10 cellular contexts compared by ENCODE assay signal in the genomic region with DNA sequence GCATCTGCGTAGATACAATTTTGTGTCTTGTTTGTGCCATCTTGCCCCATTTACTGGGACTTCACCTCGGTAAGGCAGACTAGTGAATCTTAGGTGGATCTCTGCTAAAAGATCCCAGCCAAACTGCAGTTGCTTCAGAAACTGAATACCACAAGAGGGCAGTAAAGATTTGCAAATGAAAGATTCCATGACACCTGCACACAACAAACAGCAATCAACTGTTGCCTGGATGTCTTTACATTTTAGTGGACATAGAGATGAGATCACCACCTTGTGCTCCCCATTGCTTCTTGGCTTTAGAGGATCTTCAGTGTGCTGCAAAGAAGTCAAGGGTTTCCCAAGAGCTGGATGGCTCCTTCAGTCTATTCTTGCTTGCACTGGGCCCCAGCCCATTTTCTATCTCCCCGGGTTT.
DNase-seq lines count a peak whose midpoint lies in the region; ATAC-seq and TF ChIP-seq lines count a peak whose summit lies in the region.
"Had no signal": no experiment of that assay in that cellular context is flagged by ENCODE, and none has a peak within 500 bp of the region (broad histone marks: within the 10 kb centered on the region; RNA-seq: fewer than 3 reads in every experiment).

No MANE protein-coding gene starts in this region.

- H3K4me1 ChIP-seq in OCI-LY1 (ENCODE audit: insufficient read depth, low read length, severe bottlenecking) (peaks cover 69% of the 10 kb centered on the region), tibial artery (no peaks in the 10 kb centered on the region)

- no peak for DNase-seq in activated naive CD4-positive, alpha-beta T cell treated with anti-CD3 and anti-CD28 coated beads, Interleukin-2, amount 50 U/mL, for 72 hours (ENCODE audit: low spot score in 2 of 2)
- DNase-seq in activated naive CD4-positive, alpha-beta T cell treated with Interleukin-2 at 50 U/mL for 16 hours, result no peak
- DNase-seq in KG1 (lab: John Stamatoyannopoulos, UW), result peak; percentile 41
- peak; percentile 75 to 76 for DNase-seq in cardiac fibroblast (ENCODE audit: low read depth in 2 of 2)
- peak; percentile 77 for DNase-seq in kidney tubule cell (ENCODE audit: low spot score)
- DNase-seq in tibial artery, result no peak

- H3K9me2 ChIP-seq in OCI-LY1 (ENCODE audit: low read depth, low read length), result no peaks in the 10 kb centered on the region

- no peak overlapping the region; the same call in 1 of the 2 replicates for H3K4me2 ChIP-seq in OCI-LY1 (ENCODE audit: low read length)

- no peaks in the 10 kb centered on the region for H3K79me2 ChIP-seq in OCI-LY1 (ENCODE audit: insufficient read depth, low read length)

- intact Hi-C loops in tibial artery (cut with DNase I; ENCODE audit: low total_unique reads), result loop anchor here (5.0 kb wide), 1 partner anchor 192 kb away; no protein-coding TSS in a partner anchor

- no peak overlapping the region; the same call in 1 of the 2 replicates for H3K9ac ChIP-seq in OCI-LY1 (ENCODE audit: low read length)

- peak overlapping the region; percentile 30 to 74 for H3K27ac Mint-ChIP-seq in activated naive CD4-positive, alpha-beta T cell treated with anti-CD3 and anti-CD28 coated beads, Interleukin-2, amount 50 U/mL, for 72 hours
- H3K27ac Mint-ChIP-seq: stimulated activated naive CD8-positive, alpha-beta T cell treated with anti-CD3 and anti-CD28 coated beads, Interleukin-15, Interleukin-2, amounts not matched to agents 100 ng/mL and 50 ng/mL, for 24 hours had no signal

- no peak overlapping the region for H2AFZ ChIP-seq in OCI-LY1 (ENCODE audit: low read length)

- H3K9me3 ChIP-seq in OCI-LY1 (ENCODE audit: low read length), result no peaks in the 10 kb centered on the region
- H3K9me3 ChIP-seq in tibial artery, result no peaks in the 10 kb centered on the region

- H3K27ac ChIP-seq in OCI-LY1 (ENCODE audit: low read depth, low read length, poor library complexity, severe bottlenecking) (peak overlapping the region; percentile 94), tibial artery (no peak overlapping the region)

- H3K27me3 ChIP-seq in OCI-LY1 (ENCODE audit: insufficient read depth, low read length), result no peaks in the 10 kb centered on the region
- H3K27me3 ChIP-seq in tibial artery, result no peaks in the 10 kb centered on the region

- peaks cover 0 to 13% of the 10 kb centered on the region in 2 donors for H3K36me3 Mint-ChIP-seq in activated naive CD4-positive, alpha-beta T cell treated with anti-CD3 and anti-CD28 coated beads, Interleukin-2, amount 50 U/mL, for 72 hours

- ATAC-seq in activated naive CD4-positive, alpha-beta T cell treated with anti-CD3 and anti-CD28 coated beads, Interleukin-2, amount 50 U/mL, for 72 hours, result peak; percentile 19 to 39
- ATAC-seq in GM21528 (IDR thresholded peaks at IDR 0.05; ENCODE audit: low FRiP score, unreplicated experiment), result no peak

- H3K36me3 ChIP-seq in OCI-LY1 (ENCODE audit: insufficient read depth, low read length) (no peaks in the 10 kb centered on the region), tibial artery (no peaks in the 10 kb centered on the region)

- peak; percentile 86 for TF ChIP-seq CTCF in OCI-LY1 (IDR thresholded peaks at IDR 0.05; ENCODE audit: low read length)
- peak; percentile 60 for TF ChIP-seq CTCF in cardiac fibroblast (IDR thresholded peaks at IDR 0.05; ENCODE audit: low read depth, low read length)
- TF ChIP-seq CTCF in tibial artery (IDR thresholded peaks at IDR 0.05), result peak; percentile 56 to 63

- H3K4me3 ChIP-seq in OCI-LY1 (ENCODE audit: low read depth, low read length, poor library complexity, severe bottlenecking) (no peak overlapping the region), cardiac fibroblast (replicated peaks in 1 of 2; ENCODE audit: low read depth in 2 of 2, low read length in 2 of 2) (no peak overlapping the region), tibial artery (no peak overlapping the region)

- H3F3A ChIP-seq in OCI-LY1 (ENCODE audit: insufficient read depth, low read length), result no peaks in the 10 kb centered on the region; the same call in 1 of the 2 replicates

- no peaks in the 10 kb centered on the region for H3K9me3 Mint-ChIP-seq in activated naive CD4-positive, alpha-beta T cell treated with anti-CD3 and anti-CD28 coated beads, Interleukin-2, amount 50 U/mL, for 72 hours
- H3K9me3 Mint-ChIP-seq: central memory CD8-positive, alpha-beta T cell; stimulated activated naive CD8-positive, alpha-beta T cell treated with anti-CD3 and anti-CD28 coated beads, Interleukin-15, Interleukin-2, amounts not matched to agents 100 ng/mL and 50 ng/mL, for 24 hours had no signal

- no peaks in the 10 kb centered on the region for H4K20me1 ChIP-seq in OCI-LY1 (ENCODE audit: insufficient read depth, low read length)

Comparison
In these comparisons a context has a peak if more than half of its experiments do, and no peak if none do; other contexts are left out.
1. DNase-seq: peak in KG1 (single experiment), cardiac fibroblast (2 of 2) and kidney tubule cell (single experiment); none in activated naive CD4-positive, alpha-beta T cell treated with anti-CD3 and anti-CD28 coated beads, Interleukin-2, amount 50 U/mL, for 72 hours (0 of 2), activated naive CD4-positive, alpha-beta T cell treated with Interleukin-2 at 50 U/mL for 16 hours (single experiment) and tibial artery (0 of 2).
2. Peak in every context shown above with its lines, with median percentiles within 50 percentile points of each other: CTCF ChIP-seq.